21 cellular contexts compared by ENCODE assay signal in the genomic region with DNA sequence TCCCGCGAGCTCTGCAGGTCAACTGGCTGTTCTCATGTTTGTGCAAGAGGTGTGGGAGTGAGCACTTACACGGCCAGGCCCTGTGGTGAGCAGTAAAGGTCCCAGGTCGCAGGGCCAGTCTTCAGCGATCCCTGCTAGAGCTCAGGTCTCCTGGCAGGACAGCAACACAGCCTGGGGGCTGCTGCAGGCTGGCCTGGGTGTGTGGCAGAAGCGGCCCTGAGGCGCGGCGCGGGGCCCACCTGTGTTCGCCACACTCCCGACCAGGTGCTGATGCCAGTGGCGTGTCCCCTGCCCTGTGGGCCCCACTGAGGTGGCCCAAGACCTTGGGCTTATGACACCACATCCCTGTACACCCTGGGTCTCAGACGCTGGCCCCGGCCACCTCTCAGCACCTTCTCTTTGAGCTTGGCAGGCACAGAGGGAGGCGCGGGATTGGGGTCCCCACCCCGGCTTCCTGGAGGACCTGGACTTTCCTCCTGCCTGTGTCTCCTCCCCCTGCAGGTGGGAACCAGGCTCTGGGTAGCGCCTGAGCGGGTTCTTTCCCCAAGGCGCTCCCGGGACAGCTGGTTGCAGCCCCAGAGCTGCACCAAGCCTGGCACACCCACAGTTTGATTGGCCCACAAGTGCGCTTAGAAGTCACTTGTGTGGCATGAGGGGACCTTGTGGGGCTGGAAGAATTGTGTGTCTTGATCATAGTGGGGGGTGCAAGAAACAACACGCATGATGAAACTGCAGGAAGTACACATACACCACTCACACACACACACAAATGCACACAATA. TPM values are rescaled to one million over a fixed set of nuclear protein-coding genes. Genes with fewer than 3 reads are reported as not detected.
DNase-seq lines count a peak whose midpoint lies in the region; ATAC-seq, FAIRE-seq and TF ChIP-seq lines count a peak whose summit lies in the region.
"Had no signal": no experiment of that assay in that cellular context is flagged by ENCODE, and none has a peak within 500 bp of the region (broad histone marks: within the 10 kb centered on the region; RNA-seq: fewer than 3 reads in every experiment).

No MANE protein-coding gene starts in this region.

- in situ Hi-C loops in GM23248 (cut with MboI), result no loop called here

- no peak overlapping the region for H3K9ac ChIP-seq in GM23248
- no peak overlapping the region for H3K9ac ChIP-seq in H1 (replicated peaks in 1 of 4; ENCODE audit: extremely low read depth in 1 of 4, low read depth in 3 of 4, low read length in 3 of 4)
- H3K9ac ChIP-seq in neuronal stem cell (ENCODE audit: low read depth, low read length, poor library complexity), result no peak overlapping the region

- H3K27ac ChIP-seq in GM23248, result peak overlapping the region; percentile 66
- H3K27ac ChIP-seq in H1 (ENCODE audit: low read depth, low read length), result no peak overlapping the region; the same call in 1 of the 2 replicates
- H3K27ac ChIP-seq in neuronal stem cell (replicated peaks; ENCODE audit: low read length), result no peak overlapping the region
- H3K27ac ChIP-seq: Peyer's patch, SK-N-MC had no signal

- H3K27ac Mint-ChIP-seq in activated CD8-positive, alpha-beta memory T cell treated with anti-CD3 and anti-CD28 coated beads, Interleukin-2, amount 10 ng/mL, durations not matched to agents 7 days and 5 days, result no peak overlapping the region

- H2BK12ac ChIP-seq in H1 (ENCODE audit: low read depth, low read length) (no peak overlapping the region), neuronal stem cell (ENCODE audit: low read length) (peak overlapping the region; percentile 36)

- no peaks in the 10 kb centered on the region for H3K27me3 ChIP-seq in GM23248 (replicated peaks; ENCODE audit: insufficient read depth)
- H3K27me3 ChIP-seq in H1 (replicated peaks in 1 of 4; ENCODE audit: control insufficient read depth in 3 of 4, extremely low read depth in 1 of 4, insufficient read depth in 3 of 4, low read length in 3 of 4), result no peaks in the 10 kb centered on the region
- H3K27me3 ChIP-seq in neuronal stem cell (ENCODE audit: control insufficient read depth in 3 of 3, insufficient read depth in 3 of 3, low read depth in 1 of 3, low read length in 3 of 3), result peaks cover 0 to 6% (median 0%) of the 10 kb centered on the region in 3 experiments
- H3K27me3 ChIP-seq: Peyer's patch had no signal

- peaks cover 76% of the 10 kb centered on the region for H3F3A ChIP-seq in GM23248 (ENCODE audit: insufficient read depth)

- H2BK15ac ChIP-seq in H1 (ENCODE audit: low read length) (no peak overlapping the region), neuronal stem cell (ENCODE audit: low read length) (peak overlapping the region; percentile 42)

- TF ChIP-seq RAD21 in H1 (IDR thresholded peaks at IDR 0.05 in 1 of 2, conservative IDR thresholded peaks at IDR 0.05 in 1 of 2; ENCODE audit: low read depth in 2 of 2, low read length in 2 of 2), result no peak

- H2AK5ac ChIP-seq in H1 (ENCODE audit: low read depth, low read length), result no peak overlapping the region; the same call in 1 of the 2 replicates
- H2AK5ac ChIP-seq in neuronal stem cell (ENCODE audit: low read depth, low read length), result peak overlapping the region; percentile 76

- H3K4ac ChIP-seq in H1 (replicated peaks; ENCODE audit: insufficient read length, low read depth, low read length), result no peak overlapping the region
- no peak overlapping the region for H3K4ac ChIP-seq in neuronal stem cell (ENCODE audit: low read length)

- H3K27me3 Mint-ChIP-seq in activated CD8-positive, alpha-beta memory T cell treated with anti-CD3 and anti-CD28 coated beads, Interleukin-2, amount 10 ng/mL, durations not matched to agents 7 days and 5 days, result no peaks in the 10 kb centered on the region

- TF ChIP-seq POLR2A in H1 (IDR thresholded peaks at IDR 0.05; ENCODE audit: control extremely low read depth in 1 of 2, low read depth in 2 of 2, low read length in 2 of 2), result no peak

- H2AFZ ChIP-seq in GM23248 (no peak overlapping the region), H1 (ENCODE audit: low read length) (no peak overlapping the region), neuronal stem cell (ENCODE audit: low read length) (no peak overlapping the region)

- H4K91ac ChIP-seq in H1 (replicated peaks; ENCODE audit: insufficient read length, low read length) (no peak overlapping the region), neuronal stem cell (ENCODE audit: low read depth, low read length, poor library complexity) (no peak overlapping the region)

- H2BK5ac ChIP-seq in H1 (ENCODE audit: low read depth, low read length) (no peak overlapping the region; the same call in 1 of the 2 replicates), neuronal stem cell (ENCODE audit: low read length) (no peak overlapping the region)

- H3K4me1 ChIP-seq in GM23248 (ENCODE audit: insufficient read depth) (peaks cover 1% of the 10 kb centered on the region), H1 (replicated peaks in 1 of 4; ENCODE audit: control insufficient read depth in 3 of 4, insufficient read depth in 4 of 4, low read length in 3 of 4) (peaks cover 0 to 4% (median 1%) of the 10 kb centered on the region in 4 experiments; a peak in 2 of 7 replicates), neuronal stem cell (ENCODE audit: control insufficient read depth in 2 of 2, insufficient read depth in 1 of 2, low read depth in 1 of 2, low read length in 2 of 2) (peaks cover 0 to 21% of the 10 kb centered on the region in 2 donors)
- H3K4me1 ChIP-seq: Peyer's patch had no signal

- H3K4me3 ChIP-seq in AG10803 (ENCODE audit: low read length) (no peak overlapping the region), GM23248 (no peak overlapping the region), H1 (ENCODE audit: extremely low read depth in 1 of 4, insufficient read depth in 2 of 4, low read depth in 3 of 4, low read length in 4 of 4) (no peak overlapping the region), neuronal stem cell (ENCODE audit: low read length in 2 of 2) (no peak overlapping the region)
- H3K4me3 ChIP-seq: Peyer's patch, SK-N-MC had no signal

- H3K36me3 ChIP-seq in GM23248 (ENCODE audit: low read depth), result peaks cover 27% of the 10 kb centered on the region
- H3K36me3 ChIP-seq in H1 (ENCODE audit: control insufficient read depth in 2 of 4, insufficient read depth in 4 of 4, low read length in 3 of 4), result no peaks in the 10 kb centered on the region; a peak in 1 of 8 replicates
- no peaks in the 10 kb centered on the region for H3K36me3 ChIP-seq in neuronal stem cell (replicated peaks in 1 of 2; ENCODE audit: control insufficient read depth in 2 of 2, insufficient read depth in 2 of 2, low read length in 2 of 2)
- H3K36me3 ChIP-seq: Peyer's patch had no signal

- H2BK120ac ChIP-seq in H1 (replicated peaks; ENCODE audit: low read depth, low read length), result no peak overlapping the region
- peak overlapping the region; percentile 32 for H2BK120ac ChIP-seq in neuronal stem cell (ENCODE audit: low read depth, low read length)

- H2BK20ac ChIP-seq in H1 (ENCODE audit: low read length), result no peak overlapping the region

- H3K4me2 ChIP-seq in GM23248 (ENCODE audit: unreplicated experiment) (no peak overlapping the region), H1 (ENCODE audit: insufficient read depth in 1 of 2, low read depth in 2 of 2, low read length in 2 of 2) (no peak overlapping the region), neuronal stem cell (ENCODE audit: insufficient read depth, low read length, poor library complexity, severe bottlenecking) (no peak overlapping the region)

- no peak overlapping the region for H3K4me3 Mint-ChIP-seq in activated CD8-positive, alpha-beta memory T cell treated with anti-CD3 and anti-CD28 coated beads, Interleukin-2, amount 10 ng/mL, durations not matched to agents 7 days and 5 days
- H3K4me3 Mint-ChIP-seq: CD14-positive monocyte had no signal

- no peaks in the 10 kb centered on the region for H3K9me2 ChIP-seq in GM23248 (ENCODE audit: insufficient read depth)

- ATAC-seq in HG03521 (IDR thresholded peaks at IDR 0.05; ENCODE audit: unreplicated experiment) (no peak), HG03135 (IDR thresholded peaks at IDR 0.05; ENCODE audit: unreplicated experiment) (no peak)
- no peak for ATAC-seq in activated CD8-positive, alpha-beta memory T cell treated with anti-CD3 and anti-CD28 coated beads, Interleukin-2, amount 10 ng/mL, durations not matched to agents 7 days and 5 days
- ATAC-seq: HCT116 had no signal

- H4K20me1 ChIP-seq in GM23248 (ENCODE audit: insufficient read depth) (peaks cover 13% of the 10 kb centered on the region; the same call in 1 of the 2 replicates), H1 (replicated peaks in 1 of 2; ENCODE audit: control insufficient read depth in 1 of 2, insufficient read depth in 2 of 2, low read length in 2 of 2) (peaks cover 0 to 23% of the 10 kb centered on the region in 2 experiments)

- no peaks in the 10 kb centered on the region for H3K36me3 Mint-ChIP-seq in activated CD8-positive, alpha-beta memory T cell treated with anti-CD3 and anti-CD28 coated beads, Interleukin-2, amount 10 ng/mL, durations not matched to agents 7 days and 5 days
- H3K36me3 Mint-ChIP-seq: CD14-positive monocyte had no signal

- no peak for TF ChIP-seq EP300 in H1 (IDR thresholded peaks at IDR 0.05; ENCODE audit: borderline replicate concordance in 1 of 2, low read depth in 2 of 2, low read length in 2 of 2)

- H3K79me1 ChIP-seq in H1 (ENCODE audit: low read depth, low read length), result no peaks in the 10 kb centered on the region
- H3K79me1 ChIP-seq in neuronal stem cell (ENCODE audit: low read depth, low read length), result peaks cover 10% of the 10 kb centered on the region

- WGBS in GM23248 (ENCODE audit: low coverage in 1 of 2, low lambda C conversion rate in 2 of 2, missing lambda C conversion rate in 2 of 2), 2 experiments, result 60 to 63% methylated on average over 19 to 20 of the region's 24 CpGs
- WGBS in H1 (ENCODE audit: extremely low coverage in 1 of 2, insufficient coverage in 1 of 2, insufficient read length in 1 of 2, insufficient replicate concordance in 2 of 2, low coverage in 1 of 2, low lambda C conversion rate in 2 of 2, missing lambda C conversion rate in 1 of 2), 2 experiments, result 85% methylated on average over 21 of the region's 24 CpGs; no CpG with 5 or more reads in 1 of the 2 experiments
- no CpG with 5 or more reads among the region's 24 CpGs for WGBS in neuronal stem cell (ENCODE audit: extremely low coverage in 2 of 2, insufficient read length in 2 of 2, insufficient replicate concordance in 1 of 2), 2 donors

- H3K9me3 ChIP-seq in GM23248 (ENCODE audit: low read depth) (no peaks in the 10 kb centered on the region), H1 (ENCODE audit: insufficient read depth in 2 of 2, low read depth in 1 of 2, low read length in 1 of 2) (no peaks in the 10 kb centered on the region), neuronal stem cell (replicated peaks in 1 of 2; ENCODE audit: control insufficient read depth in 2 of 2, insufficient read depth in 1 of 2, low read depth in 1 of 2, low read length in 2 of 2) (peaks cover 0 to 13% of the 10 kb centered on the region in 2 donors)
- H3K9me3 ChIP-seq: Peyer's patch had no signal

- peak; percentile 69 for DNase-seq in AG10803 (ENCODE audit: low read depth)
- DNase-seq in GM23248, result peak; percentile 63
- no peak for DNase-seq in H1 (ENCODE audit: low read depth in 1 of 2, low spot score in 2 of 2)
- no peak for DNase-seq in neuronal stem cell (ENCODE audit: low spot score)
- no peak for DNase-seq in NCI-H446 treated with DMSO at 0.1 percent for 48 hours (lab: John Stamatoyannopoulos, UW)
- DNase-seq in activated CD8-positive, alpha-beta memory T cell treated with anti-CD3 and anti-CD28 coated beads, Interleukin-2, amount 10 ng/mL, durations not matched to agents 7 days and 5 days, result no peak
- DNase-seq: COR-L47, DMS153, NCI-H1048, NCI-H1436 treated with DMSO at 0.1 percent for 48 hours, NCI-H2081 treated with DMSO at 0.1 percent for 48 hours, NCI-H524, Peyer's patch, Right ventricle myocardium superior had no signal

- H4K5ac ChIP-seq in H1 (ENCODE audit: insufficient read length, low read depth, low read length), result no peak overlapping the region

- peak overlapping the region; percentile 88 for H3K56ac ChIP-seq in H1 (replicated peaks; ENCODE audit: insufficient read length, low read depth, low read length)

- H3K79me2 ChIP-seq in GM23248 (ENCODE audit: insufficient read depth), result peaks cover 94% of the 10 kb centered on the region
- H3K79me2 ChIP-seq in H1 (ENCODE audit: control insufficient read depth in 1 of 2, insufficient read depth in 2 of 2, low read length in 2 of 2), result no peaks in the 10 kb centered on the region

- H3K14ac ChIP-seq in H1 (ENCODE audit: insufficient read length), result no peak overlapping the region
- peak overlapping the region; percentile 57 for H3K14ac ChIP-seq in neuronal stem cell (ENCODE audit: low read length)

- FAIRE-seq in H1 (lab: Jason Lieb, UNC), result no peak
- FAIRE-seq: A204.1, GM19239 had no signal

- H3K23me2 ChIP-seq in H1 (ENCODE audit: low read depth, low read length), result peaks cover 42% of the 10 kb centered on the region; the same call in 1 of the 2 replicates

- CTCF ChIA-PET in H1 (lab: Charles Lee; ENCODE audit: partially characterized antibody), result no interaction called here
- CTCF ChIA-PET in activated CD8-positive, alpha-beta memory T cell treated with anti-CD3 and anti-CD28 coated beads, Interleukin-2, amount 10 ng/mL, durations not matched to agents 7 days and 5 days (lab: Charles Lee), result no interaction called here

- no peak overlapping the region for H3K23ac ChIP-seq in H1 (ENCODE audit: insufficient read length)
- H3K23ac ChIP-seq in neuronal stem cell (ENCODE audit: low read depth, low read length, poor library complexity), result no peak overlapping the region

- H3K9me3 Mint-ChIP-seq in activated CD8-positive, alpha-beta memory T cell treated with anti-CD3 and anti-CD28 coated beads, Interleukin-2, amount 10 ng/mL, durations not matched to agents 7 days and 5 days (ENCODE audit: low read depth), result peaks cover 8% of the 10 kb centered on the region

- no peak overlapping the region; the same call in 1 of the 2 replicates for H3K18ac ChIP-seq in H1 (ENCODE audit: extremely low read depth, low read length)
- peak overlapping the region; percentile 82 for H3K18ac ChIP-seq in neuronal stem cell (ENCODE audit: low read length)

- TF ChIP-seq CTCF in AG10803 (conservative IDR thresholded peaks at IDR 0.05; ENCODE audit: low read length), result 0 out of 2 replicates have a peak, but pooled peaks have one; percentile 3
- TF ChIP-seq CTCF in H1 (IDR thresholded peaks at IDR 0.05; ENCODE audit: control extremely low read depth in 1 of 3, insufficient read depth in 1 of 3, low read depth in 1 of 3, low read length in 3 of 3), result no peak

- H4K8ac ChIP-seq in H1 (ENCODE audit: extremely low read depth, insufficient read depth, low read length) (no peak overlapping the region), neuronal stem cell (ENCODE audit: low read depth, low read length) (no peak overlapping the region)

- POLR2A ChIA-PET in H1 (lab: Charles Lee; ENCODE audit: partially characterized antibody), result no interaction called here

- no peaks in the 10 kb centered on the region for H3K4me1 Mint-ChIP-seq in activated CD8-positive, alpha-beta memory T cell treated with anti-CD3 and anti-CD28 coated beads, Interleukin-2, amount 10 ng/mL, durations not matched to agents 7 days and 5 days
- H3K4me1 Mint-ChIP-seq: CD14-positive monocyte had no signal

RNA-seq across cellular contexts. Expression of a gene that starts 59.2 kb away (rescaled TPM):
- 467 and 544 TPM in 2 replicates for total RNA-seq in GM23248 (2014; rRNA removed; shearing (Covaris generic))
- polyA plus RNA-seq in GM23248 (2016; fragmentation: Nextera tagmentation; extraction: Ambion mirVana), result 248 and 253 TPM in 2 replicates
- 2.1 and 2.6 TPM in 2 replicates for total RNA-seq in H1 (2021; fragmentation: NEBNext Ultra II Directional; extraction: Animal tissue kit (Norgen Biotek cat#: 25700))
- 4.3 and 5.4 TPM in 2 replicates for polyA plus RNA-seq in H1 (2011; rRNA removed)
- polyA plus RNA-seq in H1 (2011; cell fraction: cytosol; rRNA removed), result 4.8 TPM
- 2.7 TPM for polyA plus RNA-seq in H1 (2011; cell fraction: nucleus; rRNA removed)
- polyA plus RNA-seq in H1 (2012, experiment 1 of 2), result 2.3 to 3.8 TPM (median 3.3 TPM) in 4 replicates
- 4.1 TPM for polyA plus RNA-seq in H1 (2012, experiment 2 of 2)
- polyA plus RNA-seq in H1 (2013, experiment 1 of 2), result 2.4 TPM
- 2.4 TPM for polyA plus RNA-seq in H1 (2013, experiment 2 of 2)
- polyA minus RNA-seq in H1 (2011; rRNA and poly(A)+ RNA removed), result 0.93 and 1.2 TPM in 2 replicates
- polyA minus RNA-seq in H1 (2011; cell fraction: cytosol; rRNA and poly(A)+ RNA removed), result 1.9 TPM
- 7.0 TPM for polyA minus RNA-seq in H1 (2011; cell fraction: nucleus; rRNA and poly(A)+ RNA removed)
- polyA plus RNA-seq in neuronal stem cell (2013, experiment 1 of 2), result 2.1 TPM
- 2.4 TPM for polyA plus RNA-seq in neuronal stem cell (2013, experiment 2 of 2)
- not detected for total RNA-seq in activated CD8-positive, alpha-beta memory T cell treated with anti-CD3 and anti-CD28 coated beads, Interleukin-2, amount 10 ng/mL, durations not matched to agents 7 days and 5 days

Comparison
In these comparisons a context has a peak if more than half of its experiments do, and no peak if none do; other contexts are left out.
1. DNase-seq: peak in AG10803 (single experiment) and GM23248 (single experiment); none in H1 (0 of 2), neuronal stem cell (single experiment), NCI-H446 treated with DMSO at 0.1 percent for 48 hours (single experiment) and activated CD8-positive, alpha-beta memory T cell treated with anti-CD3 and anti-CD28 coated beads, Interleukin-2, amount 10 ng/mL, durations not matched to agents 7 days and 5 days (single experiment).
2. RNA of a gene that starts 59.2 kb away (total RNA-seq): 467 to 544 TPM in GM23248; 2.1 to 2.6 TPM in H1 and not detected in activated CD8-positive, alpha-beta memory T cell treated with anti-CD3 and anti-CD28 coated beads, Interleukin-2, amount 10 ng/mL, durations not matched to agents 7 days and 5 days; every median in the first group is over 100 times any median in the second.